Comparison of ENCODE assay signal across 1 cellular context in the genomic region with DNA sequence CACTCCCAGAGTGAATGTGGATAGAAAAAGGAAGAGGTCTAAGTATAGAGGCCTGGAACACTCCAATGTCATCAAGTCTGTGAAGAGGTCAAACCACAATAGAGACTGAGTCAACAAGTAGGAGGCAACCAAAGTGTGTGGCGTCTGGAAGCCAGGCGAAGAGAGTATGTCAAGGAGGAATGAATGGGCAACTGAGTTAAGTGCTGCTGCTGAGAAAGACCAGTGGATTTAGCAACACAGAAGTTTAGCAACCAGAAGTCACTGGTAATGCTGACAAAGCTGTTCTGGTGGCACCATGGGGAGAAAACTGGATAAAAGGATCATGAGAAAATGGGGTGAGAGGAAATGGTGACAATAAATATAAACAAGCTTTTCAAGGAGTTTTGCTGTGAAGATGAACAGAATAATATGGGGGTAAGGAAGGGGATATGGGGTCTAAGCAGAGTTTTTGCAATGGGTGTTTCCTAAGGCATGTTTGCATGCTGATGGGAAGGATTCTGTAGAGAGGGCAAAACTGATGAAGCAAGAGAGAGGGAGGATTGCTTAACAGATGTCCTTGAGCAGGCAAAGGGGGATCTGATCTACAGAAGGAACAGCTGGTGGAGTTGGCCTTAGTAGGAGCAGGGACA.
TF ChIP-seq lines count a peak whose summit lies in the region.

No MANE protein-coding gene starts in this region.

TF ChIP-seq in HepG2, 621 proteins besides CTCF, POLR2A, EP300 and RAD21 (continued from another document):
- TF ChIP-seq, protein P1, sequence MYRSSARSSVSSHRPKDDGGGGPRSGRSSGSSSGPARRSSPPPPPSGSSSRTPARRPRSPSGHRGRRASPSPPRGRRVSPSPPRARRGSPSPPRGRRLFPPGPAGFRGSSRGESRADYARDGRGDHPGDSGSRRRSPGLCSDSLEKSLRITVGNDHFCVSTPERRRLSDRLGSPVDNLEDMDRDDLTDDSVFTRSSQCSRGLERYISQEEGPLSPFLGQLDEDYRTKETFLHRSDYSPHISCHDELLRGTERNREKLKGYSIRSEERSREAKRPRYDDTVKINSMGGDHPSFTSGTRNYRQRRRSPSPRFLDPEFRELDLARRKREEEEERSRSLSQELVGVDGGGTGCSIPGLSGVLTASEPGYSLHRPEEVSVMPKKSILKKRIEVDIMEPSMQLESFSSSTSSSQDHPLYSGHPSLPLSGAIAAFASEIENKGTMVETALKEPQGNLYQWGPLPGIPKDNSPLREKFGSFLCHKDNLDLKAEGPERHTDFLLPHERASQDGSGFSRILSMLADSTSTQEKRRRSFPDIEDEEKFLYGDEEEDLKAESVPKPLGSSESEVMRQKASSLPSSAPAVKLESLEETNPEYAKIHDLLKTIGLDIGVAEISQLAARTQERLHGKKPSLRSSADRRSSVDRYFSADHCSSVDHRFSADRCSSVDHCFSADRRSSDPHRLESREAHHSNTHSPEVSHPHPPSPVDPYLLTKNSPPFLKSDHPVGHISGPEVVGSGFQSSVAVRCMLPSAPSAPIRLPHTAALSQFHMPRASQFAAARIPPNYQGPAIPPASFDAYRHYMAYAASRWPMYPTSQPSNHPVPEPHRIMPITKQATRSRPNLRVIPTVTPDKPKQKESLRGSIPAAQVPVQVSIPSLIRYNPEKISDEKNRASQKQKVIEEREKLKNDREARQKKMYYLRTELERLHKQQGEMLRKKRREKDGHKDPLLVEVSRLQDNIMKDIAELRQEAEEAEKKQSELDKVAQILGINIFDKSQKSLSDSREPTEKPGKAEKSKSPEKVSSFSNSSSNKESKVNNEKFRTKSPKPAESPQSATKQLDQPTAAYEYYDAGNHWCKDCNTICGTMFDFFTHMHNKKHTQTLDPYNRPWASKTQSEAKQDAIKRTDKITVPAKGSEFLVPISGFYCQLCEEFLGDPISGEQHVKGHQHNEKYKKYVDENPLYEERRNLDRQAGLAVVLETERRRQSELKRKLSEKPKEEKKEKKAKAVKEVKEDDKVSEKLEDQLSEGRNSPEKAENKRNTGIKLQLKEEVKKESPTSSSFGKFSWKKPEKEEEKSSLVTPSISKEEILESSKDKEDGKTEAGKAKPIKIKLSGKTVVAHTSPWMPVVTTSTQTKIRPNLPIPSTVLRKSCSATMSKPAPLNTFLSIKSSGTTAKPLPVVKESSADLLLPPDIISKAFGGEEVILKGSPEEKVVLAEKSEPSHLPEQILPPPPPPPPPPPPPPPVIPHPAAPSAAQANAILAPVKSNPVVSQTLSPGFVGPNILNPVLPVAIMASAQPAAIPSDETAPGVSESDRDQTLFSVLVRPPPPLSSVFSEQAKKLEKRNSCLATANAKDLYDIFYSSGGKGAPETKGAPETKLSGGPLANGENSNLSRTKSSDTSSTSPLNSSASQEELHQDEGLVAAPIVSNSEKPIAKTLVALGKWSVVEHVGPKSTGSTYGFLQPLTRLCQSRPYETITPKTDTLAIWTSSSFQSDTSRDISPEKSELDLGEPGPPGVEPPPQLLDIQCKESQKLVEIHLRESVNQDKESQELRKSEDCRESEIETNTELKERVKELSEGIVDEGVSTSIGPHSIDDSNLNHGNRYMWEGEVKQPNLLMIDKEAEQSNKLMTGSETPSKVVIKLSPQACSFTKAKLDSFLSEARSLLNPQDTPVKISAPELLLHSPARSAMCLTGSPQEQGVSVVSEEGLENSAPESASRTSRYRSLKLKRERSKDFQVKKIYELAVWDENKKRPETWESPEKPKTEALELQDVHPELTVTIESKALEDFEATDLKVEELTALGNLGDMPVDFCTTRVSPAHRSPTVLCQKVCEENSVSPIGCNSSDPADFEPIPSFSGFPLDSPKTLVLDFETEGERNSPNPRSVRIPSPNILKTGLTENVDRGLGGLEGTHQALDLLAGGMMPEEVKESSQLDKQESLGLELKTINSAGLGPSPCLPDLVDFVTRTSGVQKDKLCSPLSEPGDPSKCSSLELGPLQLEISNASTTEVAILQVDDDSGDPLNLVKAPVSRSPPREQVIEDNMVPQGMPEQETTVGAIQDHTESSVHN (CRISPR knock-in tag; IDR thresholded peaks at IDR 0.05) = no peak
